ENCODE assay signal across 8 cellular contexts in genomic region chr7:33191326-33191725, GRCh38.
DNase-seq lines count a peak whose midpoint lies in the region; ATAC-seq and TF ChIP-seq lines count a peak whose summit lies in the region.

No MANE protein-coding gene starts in this region.

- ATAC-seq in HG03025 (IDR thresholded peaks at IDR 0.05; ENCODE audit: low FRiP score, unreplicated experiment) (peak; percentile 73), T-cell (replicated peaks in 1 of 4) (peak in 3 of 4 experiments; percentile 71 to 76 (median 71))

- no peaks in the 10 kb centered on the region for H3K36me3 Mint-ChIP-seq in activated naive CD4-positive, alpha-beta T cell treated with anti-CD3 and anti-CD28 coated beads, Interleukin-2, amount 10 ng/mL, durations not matched to agents 7 days and 5 days
- peaks cover 27% of the 10 kb centered on the region for H3K36me3 Mint-ChIP-seq in T-cell
- no peaks in the 10 kb centered on the region for H3K36me3 Mint-ChIP-seq in activated CD4-positive, alpha-beta memory T cell treated with anti-CD3 and anti-CD28 coated beads, Interleukin-2, amount 10 ng/mL, durations not matched to agents 7 days and 5 days (ENCODE audit: low read depth)

- H3K27me3 ChIP-seq in stomach smooth muscle (ENCODE audit: control insufficient read depth in 1 of 2, insufficient read depth in 2 of 2, low read length in 2 of 2) (no peaks in the 10 kb centered on the region), colonic mucosa (no peaks in the 10 kb centered on the region)

- CTCF ChIA-PET in activated naive CD4-positive, alpha-beta T cell treated with anti-CD3 and anti-CD28 coated beads, Interleukin-2, amount 10 ng/mL, durations not matched to agents 7 days and 5 days (lab: Charles Lee) = no interaction called here
- CTCF ChIA-PET in T-cell (lab: Charles Lee) = interaction anchor here in 1 of 2 donors (1.8 kb wide), 1 partner anchor 741 kb away, joined by 7 read pairs; no protein-coding TSS in a partner anchor
- CTCF ChIA-PET in activated CD4-positive, alpha-beta memory T cell treated with anti-CD3 and anti-CD28 coated beads, Interleukin-2, amount 10 ng/mL, durations not matched to agents 7 days and 5 days (lab: Charles Lee) = no interaction called here

- no peaks in the 10 kb centered on the region for H3K27me3 Mint-ChIP-seq in activated naive CD4-positive, alpha-beta T cell treated with anti-CD3 and anti-CD28 coated beads, Interleukin-2, amount 10 ng/mL, durations not matched to agents 7 days and 5 days
- H3K27me3 Mint-ChIP-seq in T-cell = no peaks in the 10 kb centered on the region
- H3K27me3 Mint-ChIP-seq in activated CD4-positive, alpha-beta memory T cell treated with anti-CD3 and anti-CD28 coated beads, Interleukin-2, amount 10 ng/mL, durations not matched to agents 7 days and 5 days = no peaks in the 10 kb centered on the region

- H3K9ac ChIP-seq in stomach smooth muscle (ENCODE audit: low read length in 2 of 2) (peak overlapping the region in 1 of 2 donors; percentile 30), colonic mucosa (ENCODE audit: low read depth in 2 of 2, low read length in 2 of 2) (no peak overlapping the region)

- H3K9me3 ChIP-seq in stomach smooth muscle (ENCODE audit: control insufficient read depth in 2 of 2, low read length in 2 of 2) (no peaks in the 10 kb centered on the region), colonic mucosa (no peaks in the 10 kb centered on the region)

- H3K9me3 Mint-ChIP-seq in activated naive CD4-positive, alpha-beta T cell treated with anti-CD3 and anti-CD28 coated beads, Interleukin-2, amount 10 ng/mL, durations not matched to agents 7 days and 5 days = no peaks in the 10 kb centered on the region
- H3K9me3 Mint-ChIP-seq in T-cell = no peaks in the 10 kb centered on the region
- H3K9me3 Mint-ChIP-seq in activated CD4-positive, alpha-beta memory T cell treated with anti-CD3 and anti-CD28 coated beads, Interleukin-2, amount 10 ng/mL, durations not matched to agents 7 days and 5 days = no peaks in the 10 kb centered on the region

- no peak for TF ChIP-seq CTCF in colonic mucosa (IDR thresholded peaks at IDR 0.05)

- H3K4me1 Mint-ChIP-seq in activated naive CD4-positive, alpha-beta T cell treated with anti-CD3 and anti-CD28 coated beads, Interleukin-2, amount 10 ng/mL, durations not matched to agents 7 days and 5 days = peaks cover 15% of the 10 kb centered on the region
- peaks cover 18 to 20% (median 18%) of the 10 kb centered on the region in 3 donors for H3K4me1 Mint-ChIP-seq in T-cell
- peaks cover 16% of the 10 kb centered on the region for H3K4me1 Mint-ChIP-seq in activated CD4-positive, alpha-beta memory T cell treated with anti-CD3 and anti-CD28 coated beads, Interleukin-2, amount 10 ng/mL, durations not matched to agents 7 days and 5 days

- intact Hi-C loops in colonic mucosa (cut with DNase I) = no loop called here

- peak; percentile 38 for DNase-seq in activated naive CD4-positive, alpha-beta T cell treated with anti-CD3 and anti-CD28 coated beads, Interleukin-2, amount 10 ng/mL, durations not matched to agents 7 days and 5 days
- no peak for DNase-seq in activated naive CD4-positive, alpha-beta T cell treated with anti-CD3 and anti-CD28 coated beads, Interleukin-2, amount 50 U/mL, for 16 hours
- DNase-seq in T-cell = peak in 4 of 34 experiments; percentile 1 to 9 (median 2)
- DNase-seq in activated CD4-positive, alpha-beta memory T cell treated with anti-CD3 and anti-CD28 coated beads, Interleukin-2, amount 10 ng/mL, durations not matched to agents 7 days and 5 days = no peak
- no peak for DNase-seq in colonic mucosa
- DNase-seq in HCEC 1CT = no peak

- H3K4me3 ChIP-seq in stomach smooth muscle (ENCODE audit: low read length in 2 of 2) (peak overlapping the region; percentile 40 to 44), colonic mucosa (no peak overlapping the region)

- no peak overlapping the region for H3K27ac ChIP-seq in stomach smooth muscle (ENCODE audit: low read length)
- H3K27ac ChIP-seq in colonic mucosa = no peak overlapping the region

- POLR2A ChIA-PET in T-cell (lab: Charles Lee) = no interaction called here
- POLR2A ChIA-PET in activated CD4-positive, alpha-beta memory T cell treated with anti-CD3 and anti-CD28 coated beads, Interleukin-2, amount 10 ng/mL, durations not matched to agents 7 days and 5 days (lab: Charles Lee) = no interaction called here

- H3K27ac Mint-ChIP-seq in activated naive CD4-positive, alpha-beta T cell treated with anti-CD3 and anti-CD28 coated beads, Interleukin-2, amount 10 ng/mL, durations not matched to agents 7 days and 5 days = no peak overlapping the region
- H3K27ac Mint-ChIP-seq in T-cell = peak overlapping the region; percentile 16 to 83
- no peak overlapping the region for H3K27ac Mint-ChIP-seq in activated CD4-positive, alpha-beta memory T cell treated with anti-CD3 and anti-CD28 coated beads, Interleukin-2, amount 10 ng/mL, durations not matched to agents 7 days and 5 days

- H3K36me3 ChIP-seq in stomach smooth muscle (ENCODE audit: control insufficient read depth in 2 of 2, insufficient read depth in 2 of 2, low read length in 2 of 2) (no peaks in the 10 kb centered on the region), colonic mucosa (no peaks in the 10 kb centered on the region)

- H3K4me3 Mint-ChIP-seq in activated naive CD4-positive, alpha-beta T cell treated with anti-CD3 and anti-CD28 coated beads, Interleukin-2, amount 10 ng/mL, durations not matched to agents 7 days and 5 days = no peak overlapping the region
- H3K4me3 Mint-ChIP-seq in T-cell = peak overlapping the region; percentile 35 to 37 (median 35)
- no peak overlapping the region for H3K4me3 Mint-ChIP-seq in activated CD4-positive, alpha-beta memory T cell treated with anti-CD3 and anti-CD28 coated beads, Interleukin-2, amount 10 ng/mL, durations not matched to agents 7 days and 5 days

- no peaks in the 10 kb centered on the region for H3K4me1 ChIP-seq in stomach smooth muscle (ENCODE audit: control insufficient read depth, insufficient read depth, low read length)
- H3K4me1 ChIP-seq in colonic mucosa = no peaks in the 10 kb centered on the region

Comparison
In these comparisons a context has a peak if more than half of its experiments do, and no peak if none do; other contexts are left out.
1. H3K27ac Mint-ChIP-seq: peak in T-cell (2 of 2); none in activated naive CD4-positive, alpha-beta T cell treated with anti-CD3 and anti-CD28 coated beads, Interleukin-2, amount 10 ng/mL, durations not matched to agents 7 days and 5 days (single experiment) and activated CD4-positive, alpha-beta memory T cell treated with anti-CD3 and anti-CD28 coated beads, Interleukin-2, amount 10 ng/mL, durations not matched to agents 7 days and 5 days (single experiment).
2. H3K4me3 Mint-ChIP-seq: peak in T-cell (3 of 3); none in activated naive CD4-positive, alpha-beta T cell treated with anti-CD3 and anti-CD28 coated beads, Interleukin-2, amount 10 ng/mL, durations not matched to agents 7 days and 5 days (single experiment) and activated CD4-positive, alpha-beta memory T cell treated with anti-CD3 and anti-CD28 coated beads, Interleukin-2, amount 10 ng/mL, durations not matched to agents 7 days and 5 days (single experiment).